ENCODE assay signal across 1 cellular context in genomic region chr6:96939019-96939805, GRCh38.
A peak's percentile ranks its signal among the peaks of the same experiment; 100 is the strongest.
TF ChIP-seq lines count a peak whose summit lies in the region.

No MANE protein-coding gene starts in this region.

TF ChIP-seq in endothelial cell of umbilical vein, 7 proteins besides CTCF, POLR2A, EP300 and RAD21:
- no peak for TF ChIP-seq MAX (IDR thresholded peaks at IDR 0.05; ENCODE audit: insufficient read depth, insufficient read length)
- TF ChIP-seq EZH2 (IDR thresholded peaks at IDR 0.05; ENCODE audit: borderline replicate concordance, low read depth, low read length, severe bottlenecking) = no peak
- TF ChIP-seq FOS (IDR thresholded peaks at IDR 0.05; ENCODE audit: borderline replicate concordance, insufficient read depth, low read length) = peak; percentile 95
- TF ChIP-seq GATA2 (IDR thresholded peaks at IDR 0.05; ENCODE audit: insufficient read depth, insufficient read length, low read depth, low read length) = peak; percentile 92
- peak; percentile 47 for TF ChIP-seq POLR2AphosphoS5 (IDR thresholded peaks at IDR 0.05; ENCODE audit: insufficient read depth, low read depth, low read length)
- peak; percentile 5 for TF ChIP-seq JUN (IDR thresholded peaks at IDR 0.05; ENCODE audit: borderline replicate concordance, insufficient read depth, insufficient read length, low read depth)
- no peak for TF ChIP-seq MYC (IDR thresholded peaks at IDR 0.05; ENCODE audit: low read depth, low read length)
